In the genomic region with DNA sequence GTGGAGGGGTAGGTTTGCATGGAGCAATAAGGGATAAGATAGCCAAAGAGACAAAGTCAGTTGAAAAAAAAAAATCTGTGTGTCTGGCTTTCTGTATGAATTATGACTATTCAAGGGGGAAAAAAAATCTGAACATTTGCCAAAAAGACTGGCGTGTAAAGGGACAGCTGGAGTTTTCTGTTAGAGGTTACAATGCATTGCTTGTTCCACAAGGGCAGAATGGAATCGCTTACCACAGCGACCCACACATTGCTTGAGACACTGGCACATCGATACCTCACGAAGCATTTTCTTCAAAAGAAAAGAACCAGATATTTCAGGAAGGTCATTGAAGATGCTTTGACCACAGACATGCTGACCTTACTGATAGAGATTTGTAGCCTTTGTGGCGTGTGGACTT, we compare ENCODE assay signal across 12 cellular contexts.
A peak's percentile ranks its signal among the peaks of the same experiment; 100 is the strongest.
DNase-seq lines count a peak whose midpoint lies in the region; ATAC-seq and TF ChIP-seq lines count a peak whose summit lies in the region.
"Had no signal": no experiment of that assay in that cellular context is flagged by ENCODE, and none has a peak within 500 bp of the region (broad histone marks: within the 10 kb centered on the region; RNA-seq: fewer than 3 reads in every experiment).

No MANE protein-coding gene starts in this region.

- H3K4me3 ChIP-seq in effector memory CD4-positive, alpha-beta T cell (ENCODE audit: insufficient read depth, low read depth, low read length, poor library complexity, severe bottlenecking): no peak overlapping the region
- H3K4me3 ChIP-seq: cardiac muscle cell, lung, upper lobe of left lung had no signal

- H3K4me1 ChIP-seq in effector memory CD4-positive, alpha-beta T cell (ENCODE audit: control insufficient read depth, insufficient read depth, low read length, poor library complexity, severe bottlenecking): peaks cover 5% of the 10 kb centered on the region

- H3K36me3 ChIP-seq in effector memory CD4-positive, alpha-beta T cell (ENCODE audit: control insufficient read depth, insufficient read depth, low read length): no peaks in the 10 kb centered on the region
- H3K36me3 ChIP-seq: cardiac muscle cell, upper lobe of left lung had no signal

- no peaks in the 10 kb centered on the region for H3K9me3 Mint-ChIP-seq in endothelial cell (ENCODE audit: unreplicated experiment)

- H3K27ac ChIP-seq in effector memory CD4-positive, alpha-beta T cell (ENCODE audit: insufficient read depth, low read length, poor library complexity, severe bottlenecking): no peak overlapping the region
- H3K27ac ChIP-seq: cardiac muscle cell, upper lobe of left lung had no signal

- peaks cover 27% of the 10 kb centered on the region for H3K4me1 Mint-ChIP-seq in endothelial cell (ENCODE audit: unreplicated experiment)

- DNase-seq in NCI-H446 (lab: John Stamatoyannopoulos, UW) (peak; percentile 55 to 77), endothelial cell (ENCODE audit: low spot score) (no peak), nucleus accumbens (lab: John Stamatoyannopoulos, UW) (peak in 36 of 56 donors; percentile 1 to 63 (median 18)), NCI-H2107 treated with DMSO at 0.1 percent for 48 hours (lab: John Stamatoyannopoulos, UW; ENCODE audit: unreplicated experiment) (no peak)
- DNase-seq in effector memory CD4-positive, alpha-beta T cell: no peak
- DNase-seq in stimulated activated CD4-positive, alpha-beta T cell treated with anti-CD3 and anti-CD28 coated beads, Interleukin-4, amount 100 ng/mL, for 1 hour: no peak
- DNase-seq: NCI-H2081, upper lobe of left lung had no signal

- H3K27me3 Mint-ChIP-seq in endothelial cell (ENCODE audit: unreplicated experiment): peaks cover 3% of the 10 kb centered on the region

- H3K27me3 ChIP-seq in effector memory CD4-positive, alpha-beta T cell (replicated peaks; ENCODE audit: control insufficient read depth, insufficient read depth, low read length, poor library complexity, severe bottlenecking): no peaks in the 10 kb centered on the region
- H3K27me3 ChIP-seq: cardiac muscle cell, upper lobe of left lung had no signal

- peak; percentile 50 for ATAC-seq in HG02642 (IDR thresholded peaks at IDR 0.05; ENCODE audit: poor library complexity, unreplicated experiment)

- no peak overlapping the region for H3K4me3 Mint-ChIP-seq in endothelial cell (ENCODE audit: unreplicated experiment)
- H3K4me3 Mint-ChIP-seq: activated T-helper 1 cell treated with anti-CD3 and anti-CD28 coated beads, Interleukin-12 subunit alpha, Interleukin-12 subunit beta, Interleukin-2, Interleukin-4 antibody, amounts not matched to agents 30 ng/mL and 10 ng/mL and 1 ng/mL, durations not matched to agents 14 hours and 24 hours and 36 hours had no signal

- no peaks in the 10 kb centered on the region for H3K36me3 Mint-ChIP-seq in endothelial cell (ENCODE audit: low read depth, unreplicated experiment)

- TF ChIP-seq CTCF in endothelial cell (IDR thresholded peaks at IDR 0.05; ENCODE audit: unreplicated experiment): no peak

- no peaks in the 10 kb centered on the region for H3K9me3 ChIP-seq in effector memory CD4-positive, alpha-beta T cell (ENCODE audit: control insufficient read depth, low read length)

- H3K27ac Mint-ChIP-seq in endothelial cell (ENCODE audit: unreplicated experiment): peak overlapping the region; percentile 86
- H3K27ac Mint-ChIP-seq: activated T-helper 1 cell treated with anti-CD3 and anti-CD28 coated beads, Interleukin-12 subunit alpha, Interleukin-12 subunit beta, Interleukin-2, Interleukin-4 antibody, amounts not matched to agents 30 ng/mL and 10 ng/mL and 1 ng/mL, durations not matched to agents 14 hours and 24 hours and 36 hours had no signal

Comparison
In these comparisons a context has a peak if more than half of its experiments do, and no peak if none do; other contexts are left out.
1. DNase-seq: peak in NCI-H446 (2 of 2) and nucleus accumbens (36 of 56); none in endothelial cell (single experiment), NCI-H2107 treated with DMSO at 0.1 percent for 48 hours (single experiment), effector memory CD4-positive, alpha-beta T cell (0 of 3) and stimulated activated CD4-positive, alpha-beta T cell treated with anti-CD3 and anti-CD28 coated beads, Interleukin-4, amount 100 ng/mL, for 1 hour (single experiment).